ENCODE assay signal across 9 cellular contexts in the genomic region with DNA sequence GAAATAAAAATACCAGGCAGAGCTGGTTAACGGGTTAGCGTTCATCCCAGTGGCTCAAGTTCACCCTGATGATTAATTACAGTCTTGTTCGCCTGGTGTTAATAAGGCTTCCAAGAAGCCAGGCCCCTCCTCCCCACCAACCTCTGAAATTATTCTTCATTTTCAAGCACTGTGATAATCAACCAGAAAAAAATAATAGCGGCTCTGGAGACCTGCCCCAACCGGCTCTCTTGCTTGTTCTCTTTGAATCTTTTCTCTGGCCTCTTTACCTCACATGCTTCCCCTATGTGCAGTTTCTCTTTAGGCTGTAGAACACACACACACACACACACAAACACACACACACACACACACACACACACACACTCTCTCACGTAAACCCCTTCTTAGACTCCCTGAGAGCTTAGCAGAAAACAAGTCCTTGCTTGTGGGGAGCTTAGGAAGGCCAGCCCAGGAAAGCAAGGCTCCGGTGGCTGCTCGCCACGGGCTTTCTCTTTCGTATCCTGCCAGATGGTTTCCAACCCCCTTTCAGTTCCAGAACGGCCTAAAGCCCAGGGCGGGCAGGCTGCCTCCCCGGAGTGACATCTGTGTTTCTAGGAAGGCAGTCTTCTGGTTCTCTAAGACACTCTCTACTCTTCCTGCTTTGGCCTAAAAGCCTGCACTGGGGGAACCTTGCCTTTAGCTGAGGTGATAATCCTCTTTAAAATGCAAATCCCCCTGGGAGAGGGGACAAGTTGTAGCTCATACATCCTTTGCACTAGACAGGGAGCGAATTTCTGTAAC.
DNase-seq lines count a peak whose midpoint lies in the region; ATAC-seq and TF ChIP-seq lines count a peak whose summit lies in the region.
"Had no signal": no experiment of that assay in that cellular context is flagged by ENCODE, and none has a peak within 500 bp of the region (broad histone marks: within the 10 kb centered on the region; RNA-seq: fewer than 3 reads in every experiment).

No MANE protein-coding gene starts in this region.

- H3K27me3 ChIP-seq in BLaER1 (no peaks in the 10 kb centered on the region), ectodermal cell (ENCODE audit: control insufficient read depth, insufficient read depth, low read length, poor library complexity, severe bottlenecking) (no peaks in the 10 kb centered on the region)

- H3K36me3 Mint-ChIP-seq in osteocyte (ENCODE audit: unreplicated experiment) = no peaks in the 10 kb centered on the region

- H3K4me3 ChIP-seq in BLaER1 (peak overlapping the region; percentile 19; the same call in 1 of the 2 replicates), ectodermal cell (ENCODE audit: insufficient read depth, low read depth, low read length) (no peak overlapping the region)

- H3K27me3 Mint-ChIP-seq in osteocyte (ENCODE audit: unreplicated experiment) = no peaks in the 10 kb centered on the region

- H3K9ac ChIP-seq in BLaER1 = peak overlapping the region; percentile 58

- H3K4me1 Mint-ChIP-seq in osteocyte (ENCODE audit: unreplicated experiment) = peaks cover 19% of the 10 kb centered on the region

- no peak overlapping the region for H3K4me3 Mint-ChIP-seq in osteocyte (ENCODE audit: unreplicated experiment)
- H3K4me3 Mint-ChIP-seq: nephron had no signal

- WGBS in ectodermal cell, 2 experiments = 30 to 32% methylated on average over 14 of the region's 14 CpGs

- H3K36me3 ChIP-seq in BLaER1 (no peaks in the 10 kb centered on the region), ectodermal cell (ENCODE audit: control insufficient read depth, insufficient read depth, low read length) (no peaks in the 10 kb centered on the region)

- H3K9me3 Mint-ChIP-seq in osteocyte (ENCODE audit: unreplicated experiment) = no peaks in the 10 kb centered on the region
- H3K9me3 Mint-ChIP-seq: nephron had no signal

- H3K4me2 ChIP-seq in BLaER1 = peak overlapping the region; percentile 74

- H3K27ac ChIP-seq in BLaER1 = peak overlapping the region; percentile 77
- H3K27ac ChIP-seq in ectodermal cell (ENCODE audit: insufficient read depth, low read depth, low read length, poor library complexity, severe bottlenecking) = peak overlapping the region; percentile 83

- ATAC-seq in GM19397 (IDR thresholded peaks at IDR 0.05; ENCODE audit: unreplicated experiment) (peak; percentile 81), HG03457 (IDR thresholded peaks at IDR 0.05; ENCODE audit: unreplicated experiment) (peak; percentile 93)

- peaks cover 33% of the 10 kb centered on the region for H3K4me1 ChIP-seq in BLaER1
- H3K4me1 ChIP-seq in ectodermal cell (ENCODE audit: control insufficient read depth, insufficient read depth, low read length) = peaks cover 48% of the 10 kb centered on the region

- no peak for TF ChIP-seq CTCF in osteocyte (IDR thresholded peaks at IDR 0.05)

- H3K9me3 ChIP-seq in BLaER1 (no peaks in the 10 kb centered on the region), ectodermal cell (ENCODE audit: control insufficient read depth, low read length) (no peaks in the 10 kb centered on the region)

- DNase-seq in activated CD4-positive, alpha-beta T cell treated with anti-CD3 and anti-CD28 coated beads for 24 hours (ENCODE audit: low read depth in 2 of 2) = peak; percentile 10 to 23
- DNase-seq in midbrain (lab: John Stamatoyannopoulos, UW) (peak; percentile 79), osteocyte (ENCODE audit: extremely low spot score, unreplicated experiment) (no peak)
- DNase-seq in stimulated activated naive CD4-positive, alpha-beta T cell (lab: John Stamatoyannopoulos, UW) = peak in 4 of 6 experiments; percentile 3 to 50 (median 28)

- no peaks in the 10 kb centered on the region for H4K20me1 ChIP-seq in BLaER1

- no peak overlapping the region for H3K27ac Mint-ChIP-seq in osteocyte (ENCODE audit: unreplicated experiment)
- H3K27ac Mint-ChIP-seq: nephron had no signal
